Comparison of ENCODE assay signal across 8 cellular contexts in genomic region chr1:65253800-65254319, GRCh38. TPM values are rescaled to one million over a fixed set of nuclear protein-coding genes. Genes with fewer than 3 reads are reported as not detected.
A peak's percentile ranks its signal among the peaks of the same experiment; 100 is the strongest.
DNase-seq lines count a peak whose midpoint lies in the region; ATAC-seq and TF ChIP-seq lines count a peak whose summit lies in the region.

No MANE protein-coding gene starts in this region.

- intact Hi-C loops in body of pancreas (cut with DNase I): no loop called here

- H4K8ac ChIP-seq in mesendoderm (ENCODE audit: low read depth, low read length): no peak overlapping the region

- H3K23ac ChIP-seq in mesendoderm (ENCODE audit: low read length): no peak overlapping the region

- no peak overlapping the region for H3K18ac ChIP-seq in mesendoderm (ENCODE audit: low read length)

- peak overlapping the region; percentile 88 for H3K56ac ChIP-seq in mesendoderm (ENCODE audit: low read length)

- H3K4me3 ChIP-seq in BE2C (ENCODE audit: low read depth, low read length): peak overlapping the region; percentile 68
- H3K4me3 ChIP-seq in body of pancreas: peak overlapping the region; percentile 21 to 36
- H3K4me3 ChIP-seq in mesendoderm (ENCODE audit: low read length): peak overlapping the region; percentile 54

- H2BK120ac ChIP-seq in mesendoderm (ENCODE audit: low read depth, low read length): no peak overlapping the region

- no peak for TF ChIP-seq POLR2A in body of pancreas (IDR thresholded peaks at IDR 0.05)

- no peak for TF ChIP-seq CTCF in BE2C (IDR thresholded peaks at IDR 0.05; ENCODE audit: low read depth, low read length)
- peak in 1 of 7 experiments; percentile 5 for TF ChIP-seq CTCF in body of pancreas (IDR thresholded peaks at IDR 0.05)

- DNase-seq in BE2C (no peak), body of pancreas (no peak), mesendoderm (no peak), DMS79 treated with DMSO at 0.1 percent for 48 hours (lab: John Stamatoyannopoulos, UW) (no peak)
- DNase-seq in stimulated activated CD4-positive, alpha-beta T cell treated with anti-CD3 and anti-CD28 coated beads, Interleukin-4, amount 100 ng/mL, for 1 hour: no peak
- DNase-seq in activated CD4-positive, alpha-beta T cell treated with anti-CD3 and anti-CD28 coated beads, Interleukin-2, amount 50 U/mL, for 4 hours: no peak

- H2BK5ac ChIP-seq in mesendoderm (ENCODE audit: low read length): no peak overlapping the region

- H3K36me3 ChIP-seq in BE2C: no peaks in the 10 kb centered on the region; the same call in 1 of the 2 replicates
- no peaks in the 10 kb centered on the region for H3K36me3 ChIP-seq in body of pancreas (replicated peaks in 1 of 2; ENCODE audit: insufficient read depth in 1 of 2, low read depth in 2 of 2)
- H3K36me3 ChIP-seq in mesendoderm (ENCODE audit: control insufficient read depth, insufficient read depth, low read length): no peaks in the 10 kb centered on the region

- H3K4me2 ChIP-seq in mesendoderm (ENCODE audit: low read length): peak overlapping the region; percentile 95

- peaks cover 5% of the 10 kb centered on the region for H3K79me1 ChIP-seq in mesendoderm (ENCODE audit: low read length)

- no peak overlapping the region for H3K4ac ChIP-seq in mesendoderm (ENCODE audit: low read depth, low read length)

- H3K27me3 ChIP-seq in BE2C (no peaks in the 10 kb centered on the region), body of pancreas (no peaks in the 10 kb centered on the region), mesendoderm (ENCODE audit: insufficient read depth, low read length, poor library complexity) (no peaks in the 10 kb centered on the region)

- no peak overlapping the region for H2BK15ac ChIP-seq in mesendoderm (replicated peaks; ENCODE audit: low read depth)

- no peaks in the 10 kb centered on the region for H3K4me1 ChIP-seq in BE2C
- H3K4me1 ChIP-seq in body of pancreas: peaks cover 14% of the 10 kb centered on the region
- peaks cover 9% of the 10 kb centered on the region for H3K4me1 ChIP-seq in mesendoderm (ENCODE audit: control insufficient read depth, low read depth, low read length)

- no peaks in the 10 kb centered on the region for H3K79me2 ChIP-seq in mesendoderm (ENCODE audit: control insufficient read depth, insufficient read depth, low read length)

- H2AK5ac ChIP-seq in mesendoderm (ENCODE audit: low read length): no peak overlapping the region

- ATAC-seq in GM19372 (IDR thresholded peaks at IDR 0.05; ENCODE audit: low read depth, unreplicated experiment) (peak; percentile 31), HG03575 (IDR thresholded peaks at IDR 0.05; ENCODE audit: extremely low read depth, insufficient number of reproducible peaks, low FRiP score, unreplicated experiment) (peak; percentile 19), body of pancreas (peak; percentile 43)

- peak overlapping the region; percentile 69 for H3K9ac ChIP-seq in mesendoderm (ENCODE audit: low read length)

- WGBS in body of pancreas, 2 donors: 3 to 6% methylated on average over 10 to 15 of the region's 15 CpGs
- no CpG with 5 or more reads among the region's 15 CpGs for WGBS in mesendoderm (ENCODE audit: extremely low coverage, insufficient coverage, low lambda C conversion rate)

- H4K5ac ChIP-seq in mesendoderm (ENCODE audit: low read length): no peak overlapping the region

- no peaks in the 10 kb centered on the region for H3K9me3 ChIP-seq in BE2C
- H3K9me3 ChIP-seq in body of pancreas: no peaks in the 10 kb centered on the region

- peak overlapping the region in 2 of 4 donors; percentile 70 to 75 for H3K27ac ChIP-seq in body of pancreas
- H3K27ac ChIP-seq in mesendoderm (ENCODE audit: low read depth, low read length): no peak overlapping the region

RNA-seq across cellular contexts. Expression of gene DNAJC6, which starts 55.5 kb away (rescaled TPM):
- 20.5 TPM for polyA plus RNA-seq in BE2C (2012; ENCODE audit: insufficient read depth, insufficient read length, low read depth)
- 1 to 10 TPM in 1 of 2 donors, under 1 TPM in 1; 0.99 to 2.3 TPM for total RNA-seq in body of pancreas
- 1.5 TPM for polyA plus RNA-seq in mesendoderm (2013, experiment 1 of 2)
- 1.3 TPM for polyA plus RNA-seq in mesendoderm (2013, experiment 2 of 2)
